In the genomic region with DNA sequence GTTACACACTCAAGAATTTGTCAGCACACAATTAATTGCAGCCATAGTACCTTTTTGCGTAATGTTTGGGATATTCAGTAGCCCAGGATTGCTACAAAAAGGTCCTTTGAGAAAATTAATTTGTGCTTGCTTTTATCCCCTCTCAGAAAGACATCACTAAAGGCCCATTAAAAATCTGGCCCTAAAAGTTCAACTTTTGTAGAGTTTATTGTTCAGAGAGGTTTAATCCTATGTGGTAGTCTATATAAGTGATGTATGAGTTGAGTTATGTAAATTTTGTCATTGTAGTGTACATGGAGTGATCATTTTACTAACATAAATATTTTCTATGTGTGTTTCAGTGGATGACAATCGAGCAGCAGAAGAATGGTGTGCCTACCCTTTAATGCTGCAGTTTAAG, we compare ENCODE assay signal across 8 cellular contexts.
"Had no signal": no experiment of that assay in that cellular context is flagged by ENCODE, and none has a peak within 500 bp of the region (broad histone marks: within the 10 kb centered on the region; RNA-seq: fewer than 3 reads in every experiment).

No MANE protein-coding gene starts in this region.

- H2AFZ ChIP-seq: GM23338 had no signal

- H3K27ac ChIP-seq: HL-60 had no signal

- H3K27ac Mint-ChIP-seq: GM23338, H9 had no signal

- H3K4me2 ChIP-seq: GM23338 had no signal

- ATAC-seq: GM23338, HCT116, K562 had no signal

- H3K4me3 ChIP-seq: GM23338, K562 had no signal

- H3K4me3 Mint-ChIP-seq: GM23338, H9 had no signal

- H3K4me1 Mint-ChIP-seq: H9 had no signal

- DNase-seq: H9, IMR-90, KG1 had no signal

- FAIRE-seq: H1, K562 had no signal

- H3K9me3 Mint-ChIP-seq: GM23338, H9 had no signal
